1 cellular context compared by ENCODE assay signal in the genomic region with DNA sequence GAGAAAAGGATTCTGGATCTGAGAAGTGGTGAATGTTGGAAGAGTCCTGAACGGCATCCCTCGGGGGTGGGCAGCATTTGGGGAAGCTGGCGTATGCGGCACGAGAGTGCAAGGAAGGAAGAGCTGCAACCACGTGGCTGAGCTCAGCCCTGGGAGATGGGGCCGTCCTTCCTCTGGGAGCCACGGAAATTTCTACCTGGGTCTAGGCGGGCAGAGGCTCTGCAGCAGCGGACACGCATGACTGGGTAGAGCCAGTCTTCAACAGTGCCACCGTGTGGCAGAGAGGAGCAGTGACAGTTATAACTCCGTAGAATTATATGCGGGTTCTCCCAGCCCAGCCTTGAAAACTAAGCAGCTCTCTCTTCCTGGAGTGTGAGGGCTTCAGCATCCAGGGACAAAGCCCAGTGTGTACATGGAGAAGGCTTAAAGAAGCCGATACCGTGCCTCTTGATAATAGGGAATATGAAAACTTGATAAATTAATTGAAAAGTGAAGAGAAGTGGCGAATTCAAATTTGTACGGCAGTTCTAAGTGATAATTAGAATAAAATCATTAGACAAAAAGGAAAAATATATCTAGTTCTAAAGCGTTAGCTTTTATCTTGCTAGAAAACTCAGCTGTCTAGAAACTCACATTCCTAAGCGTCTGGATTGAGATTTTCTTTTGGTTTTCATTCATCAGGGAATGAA.
TF ChIP-seq lines count a peak whose summit lies in the region.

No MANE protein-coding gene starts in this region.

TF ChIP-seq in HepG2, 621 proteins besides CTCF, POLR2A, EP300 and RAD21 (continued from another document and continues in another):
- TF ChIP-seq EEA1 (CRISPR knock-in tag; IDR thresholded peaks at IDR 0.05; ENCODE audit: borderline replicate concordance): no peak
- TF ChIP-seq SNRNP70 (IDR thresholded peaks at IDR 0.05; ENCODE audit: low read depth, low read length): no peak
- TF ChIP-seq, protein P1, sequence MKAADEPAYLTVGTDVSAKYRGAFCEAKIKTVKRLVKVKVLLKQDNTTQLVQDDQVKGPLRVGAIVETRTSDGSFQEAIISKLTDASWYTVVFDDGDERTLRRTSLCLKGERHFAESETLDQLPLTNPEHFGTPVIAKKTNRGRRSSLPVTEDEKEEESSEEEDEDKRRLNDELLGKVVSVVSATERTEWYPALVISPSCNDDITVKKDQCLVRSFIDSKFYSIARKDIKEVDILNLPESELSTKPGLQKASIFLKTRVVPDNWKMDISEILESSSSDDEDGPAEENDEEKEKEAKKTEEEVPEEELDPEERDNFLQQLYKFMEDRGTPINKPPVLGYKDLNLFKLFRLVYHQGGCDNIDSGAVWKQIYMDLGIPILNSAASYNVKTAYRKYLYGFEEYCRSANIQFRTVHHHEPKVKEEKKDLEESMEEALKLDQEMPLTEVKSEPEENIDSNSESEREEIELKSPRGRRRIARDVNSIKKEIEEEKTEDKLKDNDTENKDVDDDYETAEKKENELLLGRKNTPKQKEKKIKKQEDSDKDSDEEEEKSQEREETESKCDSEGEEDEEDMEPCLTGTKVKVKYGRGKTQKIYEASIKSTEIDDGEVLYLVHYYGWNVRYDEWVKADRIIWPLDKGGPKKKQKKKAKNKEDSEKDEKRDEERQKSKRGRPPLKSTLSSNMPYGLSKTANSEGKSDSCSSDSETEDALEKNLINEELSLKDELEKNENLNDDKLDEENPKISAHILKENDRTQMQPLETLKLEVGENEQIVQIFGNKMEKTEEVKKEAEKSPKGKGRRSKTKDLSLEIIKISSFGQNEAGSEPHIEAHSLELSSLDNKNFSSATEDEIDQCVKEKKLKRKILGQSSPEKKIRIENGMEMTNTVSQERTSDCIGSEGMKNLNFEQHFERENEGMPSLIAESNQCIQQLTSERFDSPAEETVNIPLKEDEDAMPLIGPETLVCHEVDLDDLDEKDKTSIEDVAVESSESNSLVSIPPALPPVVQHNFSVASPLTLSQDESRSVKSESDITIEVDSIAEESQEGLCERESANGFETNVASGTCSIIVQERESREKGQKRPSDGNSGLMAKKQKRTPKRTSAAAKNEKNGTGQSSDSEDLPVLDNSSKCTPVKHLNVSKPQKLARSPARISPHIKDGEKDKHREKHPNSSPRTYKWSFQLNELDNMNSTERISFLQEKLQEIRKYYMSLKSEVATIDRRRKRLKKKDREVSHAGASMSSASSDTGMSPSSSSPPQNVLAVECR (CRISPR knock-in tag; IDR thresholded peaks at IDR 0.05; ENCODE audit: borderline replicate concordance): peak; percentile 42
- no peak for TF ChIP-seq KLF16 (CRISPR knock-in tag; IDR thresholded peaks at IDR 0.05)
- TF ChIP-seq FOXM1 (CRISPR knock-in tag; IDR thresholded peaks at IDR 0.05): no peak
- TF ChIP-seq IRF2 (CRISPR knock-in tag; IDR thresholded peaks at IDR 0.05): peak; percentile 79; the same call in 1 of the 2 replicates
- no peak for TF ChIP-seq ZNF224 (CRISPR knock-in tag; IDR thresholded peaks at IDR 0.05)
- TF ChIP-seq, protein P2, sequence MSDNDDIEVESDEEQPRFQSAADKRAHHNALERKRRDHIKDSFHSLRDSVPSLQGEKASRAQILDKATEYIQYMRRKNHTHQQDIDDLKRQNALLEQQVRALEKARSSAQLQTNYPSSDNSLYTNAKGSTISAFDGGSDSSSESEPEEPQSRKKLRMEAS (IDR thresholded peaks at IDR 0.05): peak; percentile 81
- no peak for TF ChIP-seq GABPA (IDR thresholded peaks at IDR 0.05; ENCODE audit: low read depth, low read length)
- peak; percentile 60 for TF ChIP-seq GABPA (CRISPR knock-in tag; IDR thresholded peaks at IDR 0.05; ENCODE audit: low read depth)
- 0 out of 2 replicates have a peak, but pooled peaks have one; percentile 47 for TF ChIP-seq HMG20B (CRISPR knock-in tag; conservative IDR thresholded peaks at IDR 0.05)
- no peak for TF ChIP-seq HHEX (CRISPR knock-in tag; IDR thresholded peaks at IDR 0.05)
- TF ChIP-seq ZNF788 (CRISPR knock-in tag; IDR thresholded peaks at IDR 0.05; ENCODE audit: borderline replicate concordance): peak; percentile 80
- TF ChIP-seq HDAC2 (CRISPR knock-in tag; IDR thresholded peaks at IDR 0.05): no peak
- TF ChIP-seq MEIS2 (CRISPR knock-in tag; IDR thresholded peaks at IDR 0.05): no peak
- no peak for TF ChIP-seq ASH2L (IDR thresholded peaks at IDR 0.05; ENCODE audit: insufficient read length, low read depth, low read length)
- TF ChIP-seq SMAD9 (CRISPR knock-in tag; IDR thresholded peaks at IDR 0.05): no peak
- TF ChIP-seq ZNF790 (CRISPR knock-in tag; IDR thresholded peaks at IDR 0.05; ENCODE audit: borderline replicate concordance): no peak
- TF ChIP-seq, protein P3, sequence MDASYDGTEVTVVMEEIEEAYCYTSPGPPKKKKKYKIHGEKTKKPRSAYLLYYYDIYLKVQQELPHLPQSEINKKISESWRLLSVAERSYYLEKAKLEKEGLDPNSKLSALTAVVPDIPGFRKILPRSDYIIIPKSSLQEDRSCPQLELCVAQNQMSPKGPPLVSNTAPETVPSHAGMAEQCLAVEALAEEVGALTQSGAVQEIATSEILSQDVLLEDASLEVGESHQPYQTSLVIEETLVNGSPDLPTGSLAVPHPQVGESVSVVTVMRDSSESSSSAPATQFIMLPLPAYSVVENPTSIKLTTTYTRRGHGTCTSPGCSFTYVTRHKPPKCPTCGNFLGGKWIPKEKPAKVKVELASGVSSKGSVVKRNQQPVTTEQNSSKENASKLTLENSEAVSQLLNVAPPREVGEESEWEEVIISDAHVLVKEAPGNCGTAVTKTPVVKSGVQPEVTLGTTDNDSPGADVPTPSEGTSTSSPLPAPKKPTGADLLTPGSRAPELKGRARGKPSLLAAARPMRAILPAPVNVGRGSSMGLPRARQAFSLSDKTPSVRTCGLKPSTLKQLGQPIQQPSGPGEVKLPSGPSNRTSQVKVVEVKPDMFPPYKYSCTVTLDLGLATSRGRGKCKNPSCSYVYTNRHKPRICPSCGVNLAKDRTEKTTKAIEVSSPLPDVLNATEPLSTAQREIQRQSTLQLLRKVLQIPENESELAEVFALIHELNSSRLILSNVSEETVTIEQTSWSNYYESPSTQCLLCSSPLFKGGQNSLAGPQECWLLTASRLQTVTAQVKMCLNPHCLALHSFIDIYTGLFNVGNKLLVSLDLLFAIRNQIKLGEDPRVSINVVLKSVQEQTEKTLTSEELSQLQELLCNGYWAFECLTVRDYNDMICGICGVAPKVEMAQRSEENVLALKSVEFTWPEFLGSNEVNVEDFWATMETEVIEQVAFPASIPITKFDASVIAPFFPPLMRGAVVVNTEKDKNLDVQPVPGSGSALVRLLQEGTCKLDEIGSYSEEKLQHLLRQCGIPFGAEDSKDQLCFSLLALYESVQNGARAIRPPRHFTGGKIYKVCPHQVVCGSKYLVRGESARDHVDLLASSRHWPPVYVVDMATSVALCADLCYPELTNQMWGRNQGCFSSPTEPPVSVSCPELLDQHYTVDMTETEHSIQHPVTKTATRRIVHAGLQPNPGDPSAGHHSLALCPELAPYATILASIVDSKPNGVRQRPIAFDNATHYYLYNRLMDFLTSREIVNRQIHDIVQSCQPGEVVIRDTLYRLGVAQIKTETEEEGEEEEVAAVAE (CRISPR knock-in tag; IDR thresholded peaks at IDR 0.05; ENCODE audit: borderline replicate concordance): 0 out of 2 replicates have a peak, but pooled peaks have one; percentile 30
- TF ChIP-seq ATRX (CRISPR knock-in tag; IDR thresholded peaks at IDR 0.05; ENCODE audit: borderline replicate concordance): no peak
- TF ChIP-seq ZBTB21 (CRISPR knock-in tag; IDR thresholded peaks at IDR 0.05): 0 out of 2 replicates have a peak, but pooled peaks have one; percentile 25
- no peak for TF ChIP-seq AGO2 (optimal IDR thresholded peaks at IDR 0.05; ENCODE audit: low read depth, low read length)
- TF ChIP-seq PITX1 (CRISPR knock-in tag; IDR thresholded peaks at IDR 0.05): peak; percentile 60; the same call in 1 of the 2 replicates
- no peak for TF ChIP-seq E2F1 (CRISPR knock-in tag; IDR thresholded peaks at IDR 0.05)
- no peak for TF ChIP-seq CSRNP2 (CRISPR knock-in tag; conservative IDR thresholded peaks at IDR 0.05; ENCODE audit: low read depth)
- no peak for TF ChIP-seq ZBTB3 (CRISPR knock-in tag; IDR thresholded peaks at IDR 0.05; ENCODE audit: borderline replicate concordance, low read depth)
- TF ChIP-seq ZNF570 (CRISPR knock-in tag; IDR thresholded peaks at IDR 0.05; ENCODE audit: borderline replicate concordance): no peak
- TF ChIP-seq ZNF468 (CRISPR knock-in tag; IDR thresholded peaks at IDR 0.05): no peak
- TF ChIP-seq CC2D1A (CRISPR knock-in tag; IDR thresholded peaks at IDR 0.05): 0 out of 2 replicates have a peak, but pooled peaks have one; percentile 56
- TF ChIP-seq ZBTB33 (CRISPR knock-in tag; IDR thresholded peaks at IDR 0.05): peak; percentile 57; the same call in 1 of the 2 replicates
- TF ChIP-seq ZNF282 (IDR thresholded peaks at IDR 0.05; ENCODE audit: partially characterized antibody): no peak
- TF ChIP-seq ELF1 (CRISPR knock-in tag; IDR thresholded peaks at IDR 0.05): peak; percentile 47; the same call in 1 of the 2 replicates
- TF ChIP-seq, protein P4, sequence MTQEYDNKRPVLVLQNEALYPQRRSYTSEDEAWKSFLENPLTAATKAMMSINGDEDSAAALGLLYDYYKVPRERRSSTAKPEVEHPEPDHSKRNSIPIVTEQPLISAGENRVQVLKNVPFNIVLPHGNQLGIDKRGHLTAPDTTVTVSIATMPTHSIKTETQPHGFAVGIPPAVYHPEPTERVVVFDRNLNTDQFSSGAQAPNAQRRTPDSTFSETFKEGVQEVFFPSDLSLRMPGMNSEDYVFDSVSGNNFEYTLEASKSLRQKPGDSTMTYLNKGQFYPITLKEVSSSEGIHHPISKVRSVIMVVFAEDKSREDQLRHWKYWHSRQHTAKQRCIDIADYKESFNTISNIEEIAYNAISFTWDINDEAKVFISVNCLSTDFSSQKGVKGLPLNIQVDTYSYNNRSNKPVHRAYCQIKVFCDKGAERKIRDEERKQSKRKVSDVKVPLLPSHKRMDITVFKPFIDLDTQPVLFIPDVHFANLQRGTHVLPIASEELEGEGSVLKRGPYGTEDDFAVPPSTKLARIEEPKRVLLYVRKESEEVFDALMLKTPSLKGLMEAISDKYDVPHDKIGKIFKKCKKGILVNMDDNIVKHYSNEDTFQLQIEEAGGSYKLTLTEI (CRISPR knock-in tag; conservative IDR thresholded peaks at IDR 0.05): no peak
- TF ChIP-seq SOX13 (IDR thresholded peaks at IDR 0.05): no peak
- peak in 1 of 2 experiments; percentile 43; a peak in 1 of 4 replicates for TF ChIP-seq SOX13 (CRISPR knock-in tag; conservative IDR thresholded peaks at IDR 0.05 in 1 of 2, IDR thresholded peaks at IDR 0.05 in 1 of 2)
- no peak; the same call in 1 of the 2 replicates for TF ChIP-seq ZNF891 (CRISPR knock-in tag; IDR thresholded peaks at IDR 0.05)
- TF ChIP-seq, protein P5, sequence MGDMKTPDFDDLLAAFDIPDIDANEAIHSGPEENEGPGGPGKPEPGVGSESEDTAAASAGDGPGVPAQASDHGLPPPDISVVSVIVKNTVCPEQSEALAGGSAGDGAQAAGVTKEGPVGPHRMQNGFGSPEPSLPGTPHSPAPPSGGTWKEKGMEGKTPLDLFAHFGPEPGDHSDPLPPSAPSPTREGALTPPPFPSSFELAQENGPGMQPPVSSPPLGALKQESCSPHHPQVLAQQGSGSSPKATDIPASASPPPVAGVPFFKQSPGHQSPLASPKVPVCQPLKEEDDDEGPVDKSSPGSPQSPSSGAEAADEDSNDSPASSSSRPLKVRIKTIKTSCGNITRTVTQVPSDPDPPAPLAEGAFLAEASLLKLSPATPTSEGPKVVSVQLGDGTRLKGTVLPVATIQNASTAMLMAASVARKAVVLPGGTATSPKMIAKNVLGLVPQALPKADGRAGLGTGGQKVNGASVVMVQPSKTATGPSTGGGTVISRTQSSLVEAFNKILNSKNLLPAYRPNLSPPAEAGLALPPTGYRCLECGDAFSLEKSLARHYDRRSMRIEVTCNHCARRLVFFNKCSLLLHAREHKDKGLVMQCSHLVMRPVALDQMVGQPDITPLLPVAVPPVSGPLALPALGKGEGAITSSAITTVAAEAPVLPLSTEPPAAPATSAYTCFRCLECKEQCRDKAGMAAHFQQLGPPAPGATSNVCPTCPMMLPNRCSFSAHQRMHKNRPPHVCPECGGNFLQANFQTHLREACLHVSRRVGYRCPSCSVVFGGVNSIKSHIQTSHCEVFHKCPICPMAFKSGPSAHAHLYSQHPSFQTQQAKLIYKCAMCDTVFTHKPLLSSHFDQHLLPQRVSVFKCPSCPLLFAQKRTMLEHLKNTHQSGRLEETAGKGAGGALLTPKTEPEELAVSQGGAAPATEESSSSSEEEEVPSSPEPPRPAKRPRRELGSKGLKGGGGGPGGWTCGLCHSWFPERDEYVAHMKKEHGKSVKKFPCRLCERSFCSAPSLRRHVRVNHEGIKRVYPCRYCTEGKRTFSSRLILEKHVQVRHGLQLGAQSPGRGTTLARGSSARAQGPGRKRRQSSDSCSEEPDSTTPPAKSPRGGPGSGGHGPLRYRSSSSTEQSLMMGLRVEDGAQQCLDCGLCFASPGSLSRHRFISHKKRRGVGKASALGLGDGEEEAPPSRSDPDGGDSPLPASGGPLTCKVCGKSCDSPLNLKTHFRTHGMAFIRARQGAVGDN (CRISPR knock-in tag; IDR thresholded peaks at IDR 0.05): peak; percentile 80
- no peak for TF ChIP-seq ZEB1 (IDR thresholded peaks at IDR 0.05; ENCODE audit: insufficient replicate concordance, low read depth)
